In genomic region chr7:106418094-106418493, GRCh38 we compare ENCODE assay signal across 14 cellular contexts.
DNase-seq lines count a peak whose midpoint lies in the region; ATAC-seq and TF ChIP-seq lines count a peak whose summit lies in the region.
"Had no signal": no experiment of that assay in that cellular context is flagged by ENCODE, and none has a peak within 500 bp of the region (broad histone marks: within the 10 kb centered on the region; RNA-seq: fewer than 3 reads in every experiment).

No MANE protein-coding gene starts in this region.

- peak overlapping the region; percentile 72 for H3K27ac ChIP-seq in HL-60 (replicated peaks)
- H3K27ac ChIP-seq: gastrocnemius medialis had no signal

- peak; percentile 67 for ATAC-seq in sciatic nerve
- ATAC-seq in GM19452 (IDR thresholded peaks at IDR 0.05; ENCODE audit: unreplicated experiment), result no peak
- ATAC-seq in GM18502 (IDR thresholded peaks at IDR 0.05; ENCODE audit: poor library complexity, unreplicated experiment), result no peak

- TF ChIP-seq CTCF in HL-60 (IDR thresholded peaks at IDR 0.05; ENCODE audit: insufficient read depth, low read length) (no peak), fibroblast of pulmonary artery (IDR thresholded peaks at IDR 0.05; ENCODE audit: low read length, missing control alignments) (no peak)

- intact Hi-C loops in sciatic nerve (cut with DNase I), result no loop called here

- DNase-seq in HL-60 (ENCODE audit: low read depth in 1 of 2, low spot score in 1 of 2), result peak; percentile 66 to 72
- DNase-seq in SKM-1 treated with dmso at 0.1 percent for 144 hours (lab: John Stamatoyannopoulos, UW; ENCODE audit: unreplicated experiment), result peak; percentile 46
- peak; percentile 95 for DNase-seq in fibroblast of pulmonary artery (ENCODE audit: low read depth)
- DNase-seq in sciatic nerve (ENCODE audit: low spot score), result no peak
- DNase-seq in activated gamma-delta T cell (lab: John Stamatoyannopoulos, UW), result no peak
- no peak for DNase-seq in activated gamma-delta T cell treated with Interleukin-2 at 50 U/mL for 16 hours
- DNase-seq: activated CD4-positive, alpha-beta T cell treated with anti-CD3 and anti-CD28 coated beads, Interleukin-2, amount 10 ng/mL, durations not matched to agents 7 days and 5 days; gastrocnemius medialis; GOT3; NCI-H1694; RPMI8226; stimulated activated CD4-positive, alpha-beta T cell treated with anti-CD3 and anti-CD28 coated beads, Interleukin-4, amount 100 ng/mL, for 24 hours had no signal

- no peaks in the 10 kb centered on the region for H3K27me3 ChIP-seq in HL-60 (ENCODE audit: insufficient read depth, poor library complexity, severe bottlenecking)
- H3K27me3 ChIP-seq: gastrocnemius medialis had no signal

- H3K4me3 ChIP-seq in HL-60 (replicated peaks; ENCODE audit: insufficient read depth, low read length), result no peak overlapping the region
- no peak overlapping the region for H3K4me3 ChIP-seq in fibroblast of pulmonary artery (replicated peaks; ENCODE audit: low read depth, low read length)
- H3K4me3 ChIP-seq: gastrocnemius medialis had no signal

Comparison
In these comparisons a context has a peak if more than half of its experiments do, and no peak if none do; other contexts are left out.
1. DNase-seq: peak in HL-60 (2 of 2), SKM-1 treated with dmso at 0.1 percent for 144 hours (single experiment) and fibroblast of pulmonary artery (single experiment); none in sciatic nerve (single experiment), activated gamma-delta T cell (single experiment) and activated gamma-delta T cell treated with Interleukin-2 at 50 U/mL for 16 hours (single experiment).